ENCODE assay signal across 8 cellular contexts in the genomic region with DNA sequence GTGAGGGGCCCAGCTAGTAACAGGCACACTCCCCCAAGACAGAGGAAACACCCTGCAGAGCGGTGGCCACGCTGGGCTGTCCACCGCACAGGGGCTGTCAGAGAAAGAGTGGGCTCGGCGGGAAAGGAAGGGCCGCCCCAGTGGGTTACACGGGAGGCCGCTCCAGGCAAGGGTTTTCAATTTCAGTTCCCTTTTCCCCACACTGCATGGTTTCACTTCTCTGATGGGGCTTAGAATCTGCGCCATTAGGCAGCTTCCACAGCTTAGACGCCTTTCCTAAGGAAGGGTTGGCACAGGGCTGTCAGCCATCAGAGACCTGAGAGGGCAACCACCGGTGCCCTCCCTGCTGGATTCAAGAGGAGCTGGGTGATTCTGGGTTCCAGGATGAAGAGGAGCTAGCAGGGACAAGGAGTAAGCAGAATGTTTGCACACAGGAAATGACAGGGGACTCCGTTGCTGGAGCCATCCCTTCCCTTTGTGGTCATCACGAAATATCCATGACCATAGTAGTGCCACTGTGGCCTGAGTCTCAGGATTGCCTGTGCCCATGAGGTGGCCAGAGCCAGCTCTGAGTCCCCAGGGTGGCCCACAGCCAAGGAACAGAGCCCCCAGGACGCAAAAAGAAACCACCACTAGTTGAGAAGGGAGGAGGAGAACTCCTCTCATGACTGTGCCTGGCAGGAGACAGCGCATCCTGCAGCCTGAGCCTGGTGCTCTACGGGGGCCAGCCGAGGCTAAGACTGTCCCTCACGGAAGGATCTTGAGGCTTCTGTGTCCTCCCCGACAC.
A peak's percentile ranks its signal among the peaks of the same experiment; 100 is the strongest.
DNase-seq lines count a peak whose midpoint lies in the region; ATAC-seq and TF ChIP-seq lines count a peak whose summit lies in the region.

No MANE protein-coding gene starts in this region.

- H3K27ac Mint-ChIP-seq in stimulated activated naive B cell treated with anti-CD40 and anti-IgM and Interleukin-4, amounts not matched to agents 10 μg/mL and 1 μg/mL and 100 μg/mL, for 72 hours, result peak overlapping the region; percentile 97

- H3K36me3 Mint-ChIP-seq in stimulated activated naive B cell treated with anti-CD40 and anti-IgM and Interleukin-4, amounts not matched to agents 10 μg/mL and 1 μg/mL and 100 μg/mL, for 72 hours, result peaks cover 7 to 11% of the 10 kb centered on the region in 2 donors

- H3K9me3 ChIP-seq in colonic mucosa, result no peaks in the 10 kb centered on the region

- peak overlapping the region; percentile 89 to 91 for H3K4me3 Mint-ChIP-seq in stimulated activated naive B cell treated with anti-CD40 and anti-IgM and Interleukin-4, amounts not matched to agents 10 μg/mL and 1 μg/mL and 100 μg/mL, for 72 hours

- no peak overlapping the region for H3K27ac ChIP-seq in colonic mucosa

- no peaks in the 10 kb centered on the region for H3K27me3 ChIP-seq in colonic mucosa

- no peaks in the 10 kb centered on the region for H3K9me3 Mint-ChIP-seq in stimulated activated naive B cell treated with anti-CD40 and anti-IgM and Interleukin-4, amounts not matched to agents 10 μg/mL and 1 μg/mL and 100 μg/mL, for 72 hours

- peak; percentile 13 for TF ChIP-seq CTCF in GM12873 (IDR thresholded peaks at IDR 0.05; ENCODE audit: insufficient read depth, low read depth, low read length, missing control alignments)
- no peak for TF ChIP-seq CTCF in colonic mucosa (IDR thresholded peaks at IDR 0.05)

- intact Hi-C loops in colonic mucosa (cut with DNase I), result no loop called here

- H3K4me1 Mint-ChIP-seq in stimulated activated naive B cell treated with anti-CD40 and anti-IgM and Interleukin-4, amounts not matched to agents 10 μg/mL and 1 μg/mL and 100 μg/mL, for 72 hours, result peaks cover 55 to 79% of the 10 kb centered on the region in 2 donors

- peak overlapping the region in 1 of 2 donors; percentile 50 for H3K9ac ChIP-seq in colonic mucosa (ENCODE audit: low read depth in 2 of 2, low read length in 2 of 2)

- H3K27me3 Mint-ChIP-seq in stimulated activated naive B cell treated with anti-CD40 and anti-IgM and Interleukin-4, amounts not matched to agents 10 μg/mL and 1 μg/mL and 100 μg/mL, for 72 hours, result no peaks in the 10 kb centered on the region

- peak; percentile 92 for ATAC-seq in GM21367 (IDR thresholded peaks at IDR 0.05; ENCODE audit: unreplicated experiment)
- ATAC-seq in HG03565 (IDR thresholded peaks at IDR 0.05; ENCODE audit: unreplicated experiment), result peak; percentile 96
- ATAC-seq in stimulated activated naive B cell treated with anti-CD40 and anti-IgM and Interleukin-4, amounts not matched to agents 10 μg/mL and 1 μg/mL and 100 μg/mL, for 72 hours (replicated peaks), result peak; percentile 97 to 98

- DNase-seq in colonic mucosa, result peak; percentile 22
- DNase-seq in stimulated activated naive B cell treated with anti-CD40 and anti-IgM and Interleukin-4, amounts not matched to agents 10 μg/mL and 1 μg/mL and 100 μg/mL, for 72 hours, result peak; percentile 77
- DNase-seq in middle frontal gyrus (ENCODE audit: extremely low spot score, low spot score), result no peak
- no peak for DNase-seq in NCI-H774 (lab: John Stamatoyannopoulos, UW)
- no peak for DNase-seq in NCI-H1930 (lab: John Stamatoyannopoulos, UW)

- no peak overlapping the region for H3K4me3 ChIP-seq in colonic mucosa

- H3K4me1 ChIP-seq in colonic mucosa, result no peaks in the 10 kb centered on the region

- no peaks in the 10 kb centered on the region for H3K36me3 ChIP-seq in colonic mucosa

Comparison
In these comparisons a context has a peak if more than half of its experiments do, and no peak if none do; other contexts are left out.
1. DNase-seq: peak in colonic mucosa (single experiment) and stimulated activated naive B cell treated with anti-CD40 and anti-IgM and Interleukin-4, amounts not matched to agents 10 μg/mL and 1 μg/mL and 100 μg/mL, for 72 hours (single experiment); none in middle frontal gyrus (single experiment), NCI-H774 (single experiment) and NCI-H1930 (0 of 2).
2. Peak in every context shown above with its lines, with median percentiles within 50 percentile points of each other: ATAC-seq.